In the genomic region with DNA sequence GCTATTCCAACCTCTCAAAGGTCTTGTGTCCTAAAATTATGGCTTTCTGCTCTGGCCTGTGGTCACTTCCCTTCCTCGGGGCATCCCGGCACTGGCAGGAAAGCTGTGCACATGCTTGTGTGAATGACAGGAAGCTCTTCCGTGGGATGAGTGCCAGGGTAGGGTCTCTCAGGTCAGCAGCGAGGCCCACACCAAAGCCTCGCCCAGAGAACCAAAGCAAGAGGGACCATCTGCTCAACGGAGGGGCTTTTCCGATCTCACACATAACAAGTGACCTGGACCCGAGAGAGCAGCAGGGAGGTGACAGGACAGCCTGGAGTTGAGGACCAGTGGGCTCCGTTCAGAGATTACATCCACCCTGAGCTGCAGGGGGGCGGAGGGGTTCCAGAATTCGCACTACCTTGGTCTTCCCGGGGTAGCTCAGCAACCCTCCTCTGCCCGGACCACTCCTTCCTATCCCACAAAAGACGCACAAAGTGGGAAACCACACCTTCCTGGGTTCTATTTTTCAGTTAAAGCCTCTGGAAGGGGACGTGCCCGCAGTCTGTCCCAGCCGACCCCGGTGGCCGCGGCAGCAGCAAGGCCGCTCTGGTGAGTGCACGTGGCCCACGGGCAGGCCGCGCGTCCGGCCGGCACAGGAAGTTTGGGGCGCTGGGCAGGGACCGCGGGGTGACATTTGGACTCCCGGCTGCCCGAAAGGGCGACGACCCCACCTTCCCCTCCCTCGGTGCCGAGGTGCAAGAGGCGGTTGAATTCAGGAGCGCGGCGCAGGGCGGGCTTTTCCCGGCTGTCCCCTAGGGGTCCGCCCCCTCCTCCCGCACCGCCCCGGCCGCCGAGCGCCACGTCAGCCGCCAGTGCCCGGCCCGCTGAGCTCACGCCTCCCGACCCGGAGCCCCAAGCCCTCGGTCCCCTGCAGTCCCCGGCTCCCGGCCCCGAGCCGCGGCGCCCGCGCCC, we compare ENCODE assay signal across 8 cellular contexts. TPM values are rescaled to one million over a fixed set of nuclear protein-coding genes. Genes with fewer than 3 reads are reported as not detected.
DNase-seq lines count a peak whose midpoint lies in the region; ATAC-seq and TF ChIP-seq lines count a peak whose summit lies in the region.

No MANE protein-coding gene starts in this region.

- no peaks in the 10 kb centered on the region for H3K9me3 ChIP-seq in CD4-positive, alpha-beta memory T cell (ENCODE audit: control insufficient read depth in 1 of 2, low read length in 2 of 2)
- no peaks in the 10 kb centered on the region for H3K9me3 ChIP-seq in breast epithelium

- peaks cover 4 to 6% of the 10 kb centered on the region in 2 donors for H3K36me3 Mint-ChIP-seq in CD4-positive, alpha-beta memory T cell

- H3K27me3 Mint-ChIP-seq in CD4-positive, alpha-beta memory T cell: no peaks in the 10 kb centered on the region

- peak in 3 of 5 donors; percentile 10 to 14 (median 12) for DNase-seq in CD4-positive, alpha-beta memory T cell
- DNase-seq in T-helper 1 cell (peak in 3 of 5 donors; percentile 15 to 33 (median 18)), breast epithelium (ENCODE audit: low spot score in 2 of 2) (no peak), islet precursor cell (peak; percentile 74), pons (ENCODE audit: low spot score) (no peak)
- peak in 2 of 3 donors; percentile 16 to 47 for DNase-seq in stimulated activated CD4-positive, alpha-beta T cell treated with anti-CD3 and anti-CD28 coated beads, Interleukin-12 subunit alpha, Interleukin-12 subunit beta, amount 100 ng/mL, for 48 hours (ENCODE audit: low read depth in 2 of 3, low spot score in 1 of 3)

- H3K4me3 Mint-ChIP-seq in CD4-positive, alpha-beta memory T cell: peak overlapping the region; percentile 79 to 86 (median 83)

- intact Hi-C loops in CD4-positive, alpha-beta memory T cell (cut with micrococcal nuclease): loop anchor here (1.0 to 10.0 kb wide), 2 partner anchors 155 to 195 kb away; a partner anchor contains a TSS
- intact Hi-C loops in breast epithelium (cut with DNase I; ENCODE audit: low total_unique reads): no loop called here

- no peaks in the 10 kb centered on the region for H3K27me3 ChIP-seq in CD4-positive, alpha-beta memory T cell (ENCODE audit: insufficient read depth, low read length)
- H3K27me3 ChIP-seq in breast epithelium: no peaks in the 10 kb centered on the region

- H3K9me3 Mint-ChIP-seq in CD4-positive, alpha-beta memory T cell: no peaks in the 10 kb centered on the region

- CTCF ChIA-PET in CD4-positive, alpha-beta memory T cell (lab: Charles Lee; ENCODE audit: partially characterized antibody): no interaction called here

- TF ChIP-seq POLR2A in breast epithelium (IDR thresholded peaks at IDR 0.05): no peak

- TF ChIP-seq CTCF in breast epithelium (IDR thresholded peaks at IDR 0.05): no peak

- no peaks in the 10 kb centered on the region for H3K36me3 ChIP-seq in CD4-positive, alpha-beta memory T cell (ENCODE audit: insufficient read depth, low read length)
- no peaks in the 10 kb centered on the region for H3K36me3 ChIP-seq in breast epithelium

- peak overlapping the region; percentile 13 for H3K27ac ChIP-seq in CD4-positive, alpha-beta memory T cell (ENCODE audit: low read depth, low read length)
- H3K27ac ChIP-seq in breast epithelium: peak overlapping the region; percentile 61 to 83

- H3K27ac Mint-ChIP-seq in CD4-positive, alpha-beta memory T cell: peak overlapping the region in 5 of 7 donors; percentile 33 to 83 (median 64)

- H3K4me1 Mint-ChIP-seq in CD4-positive, alpha-beta memory T cell: peaks cover 3 to 15% (median 8%) of the 10 kb centered on the region in 4 donors

- H3K4me3 ChIP-seq in CD4-positive, alpha-beta memory T cell (ENCODE audit: low read length in 2 of 2): peak overlapping the region; percentile 29 to 69
- H3K4me3 ChIP-seq in breast epithelium: peak overlapping the region; percentile 71 to 100 (median 88)

- POLR2A ChIA-PET in CD4-positive, alpha-beta memory T cell (lab: Charles Lee; ENCODE audit: partially characterized antibody): interaction anchor here (0.6 to 2.0 kb wide), 3 partner anchors 97 to 155 kb away, joined by 3 to 9 read pairs (median 3); a partner anchor contains a TSS

- ATAC-seq in GM19324 (IDR thresholded peaks at IDR 0.05; ENCODE audit: low FRiP score, unreplicated experiment) (peak; percentile 38), HG03571 (IDR thresholded peaks at IDR 0.05; ENCODE audit: unreplicated experiment) (peak; percentile 34)

- H3K4me1 ChIP-seq in CD4-positive, alpha-beta memory T cell (ENCODE audit: insufficient read depth, low read length): peaks cover 17% of the 10 kb centered on the region
- H3K4me1 ChIP-seq in breast epithelium: no peaks in the 10 kb centered on the region

RNA-seq across cellular contexts. Expression of a gene that starts 1.0 kb away (rescaled TPM):
- 10 to 100 TPM; 18.1 to 21.8 TPM for total RNA-seq in CD4-positive, alpha-beta memory T cell
- polyA plus RNA-seq in CD4-positive, alpha-beta memory T cell: 10 to 100 TPM; 26.9 to 45.7 TPM
- 100 to 1,000 TPM; 123 to 191 (median 165) TPM for total RNA-seq in breast epithelium

Comparison
In these comparisons a context has a peak if more than half of its experiments do, and no peak if none do; other contexts are left out.
1. DNase-seq: peak in CD4-positive, alpha-beta memory T cell (3 of 5), T-helper 1 cell (3 of 5), islet precursor cell (single experiment) and stimulated activated CD4-positive, alpha-beta T cell treated with anti-CD3 and anti-CD28 coated beads, Interleukin-12 subunit alpha, Interleukin-12 subunit beta, amount 100 ng/mL, for 48 hours (2 of 3); none in breast epithelium (0 of 2) and pons (single experiment).
2. RNA of a gene that starts 1.0 kb away (total RNA-seq): 123 to 191 TPM in breast epithelium; 18.1 to 21.8 TPM in CD4-positive, alpha-beta memory T cell; every median in the first group is over 4 times any median in the second.